Comparison of ENCODE assay signal across 23 cellular contexts in genomic region chr10:77417806-77418205, GRCh38.
DNase-seq lines count a peak whose midpoint lies in the region; ATAC-seq and TF ChIP-seq lines count a peak whose summit lies in the region.
"Had no signal": no experiment of that assay in that cellular context is flagged by ENCODE, and none has a peak within 500 bp of the region (broad histone marks: within the 10 kb centered on the region; RNA-seq: fewer than 3 reads in every experiment).

No MANE protein-coding gene starts in this region.

- ATAC-seq in thoracic aorta (ENCODE audit: insufficient number of reproducible peaks, low FRiP score, low read depth) = peak; percentile 61
- ATAC-seq: K562; left lung; naive thymus-derived CD4-positive, alpha-beta T cell; stimulated activated naive B cell treated with anti-CD40 and anti-IgM and Interleukin-4, amounts not matched to agents 10 μg/mL and 1 μg/mL and 100 μg/mL, for 72 hours had no signal

- H3K4me3 ChIP-seq in brain microvascular endothelial cell (ENCODE audit: low read depth, low read length) = no peak overlapping the region
- H3K4me3 ChIP-seq in muscle layer of colon (ENCODE audit: low read depth in 1 of 2, low read length in 2 of 2) = peak overlapping the region in 1 of 2 donors; percentile 0
- H3K4me3 ChIP-seq in thoracic aorta = peak overlapping the region; percentile 32
- H3K4me3 ChIP-seq: K562, left lung, prostate gland had no signal

- H3K27me3 ChIP-seq in brain microvascular endothelial cell (replicated peaks) = no peaks in the 10 kb centered on the region
- H3K27me3 ChIP-seq in muscle layer of colon (ENCODE audit: control insufficient read depth in 1 of 2, insufficient read depth in 2 of 2, low read length in 2 of 2) = no peaks in the 10 kb centered on the region
- H3K27me3 ChIP-seq in thoracic aorta (replicated peaks; ENCODE audit: insufficient read depth) = no peaks in the 10 kb centered on the region
- H3K27me3 ChIP-seq: left lung had no signal

- H3K27ac ChIP-seq in brain microvascular endothelial cell (peak overlapping the region; percentile 92), muscle layer of colon (ENCODE audit: low read depth, low read length) (peak overlapping the region; percentile 80), thoracic aorta (peak overlapping the region; percentile 98 to 99)
- H3K27ac ChIP-seq: left lung had no signal

- TF ChIP-seq CTCF in brain microvascular endothelial cell (IDR thresholded peaks at IDR 0.05; ENCODE audit: low read depth, low read length, missing control alignments) = no peak
- no peak for TF ChIP-seq CTCF in thoracic aorta (IDR thresholded peaks at IDR 0.05)

- peak; percentile 51 for DNase-seq in M059J (ENCODE audit: low read depth)
- no peak for DNase-seq in brain microvascular endothelial cell
- DNase-seq in thoracic aorta (ENCODE audit: low spot score) = peak; percentile 62
- no peak for DNase-seq in DMS114 treated with DMSO at 0.1 percent for 48 hours (lab: John Stamatoyannopoulos, UW; ENCODE audit: unreplicated experiment)
- no peak for DNase-seq in NCI-H446 treated with DMSO at 0.1 percent for 48 hours (lab: John Stamatoyannopoulos, UW)
- DNase-seq in SKM-1 treated with dmso at 0.1 percent for 144 hours (lab: John Stamatoyannopoulos, UW; ENCODE audit: unreplicated experiment) = no peak
- DNase-seq: activated B cell treated with CpG ODN at 0.5 μM for 24 hours; activated CD4-positive, alpha-beta memory T cell treated with anti-CD3 and anti-CD28 coated beads, Interleukin-2, amount 10 ng/mL, durations not matched to agents 7 days and 5 days; activated naive CD4-positive, alpha-beta T cell treated with anti-CD3 and anti-CD28 coated beads for 36 hours; activated T-cell treated with anti-CD3 and anti-CD28 coated beads, Interleukin-2, amount 50 U/mL, for 1 hour; Calu3; foreskin fibroblast; H7; left lung; naive thymus-derived CD4-positive, alpha-beta T cell; NCI-H1048; NCI-H2029 treated with DMSO at 0.1 percent for 48 hours; SHP77; stimulated activated naive B cell treated with anti-CD40 and anti-IgM and Interleukin-4, amounts not matched to agents 10 μg/mL and 1 μg/mL and 100 μg/mL, for 72 hours; T-helper 2 cell had no signal

- H3K4me1 ChIP-seq in muscle layer of colon (ENCODE audit: insufficient read depth, low read length) (peaks cover 75% of the 10 kb centered on the region), thoracic aorta (ENCODE audit: control insufficient read depth in 1 of 2, low read depth in 2 of 2) (peaks cover 47 to 100% of the 10 kb centered on the region in 2 donors)
- H3K4me1 ChIP-seq: left lung, prostate gland had no signal

- no peak overlapping the region for H3K9ac ChIP-seq in muscle layer of colon (ENCODE audit: low read length)

- no peaks in the 10 kb centered on the region for H3K9me3 ChIP-seq in muscle layer of colon (ENCODE audit: low read length)
- H3K9me3 ChIP-seq in thoracic aorta = no peaks in the 10 kb centered on the region
- H3K9me3 ChIP-seq: left lung, prostate gland had no signal

- H3K36me3 ChIP-seq in brain microvascular endothelial cell (replicated peaks) (no peaks in the 10 kb centered on the region), muscle layer of colon (ENCODE audit: insufficient read depth, low read length) (no peaks in the 10 kb centered on the region), thoracic aorta (no peaks in the 10 kb centered on the region)
- H3K36me3 ChIP-seq: left lung, prostate gland had no signal

- in situ Hi-C loops in brain microvascular endothelial cell (cut with HindIII; ENCODE audit: low pct_ligation_motif_present, low sequenced_read_pairs) = no loop called here

Comparison
In these comparisons a context has a peak if more than half of its experiments do, and no peak if none do; other contexts are left out.
1. DNase-seq: peak in M059J (single experiment) and thoracic aorta (single experiment); none in brain microvascular endothelial cell (single experiment), DMS114 treated with DMSO at 0.1 percent for 48 hours (single experiment), NCI-H446 treated with DMSO at 0.1 percent for 48 hours (single experiment) and SKM-1 treated with dmso at 0.1 percent for 144 hours (single experiment).
2. Peak in every context shown above with its lines, with median percentiles within 50 percentile points of each other: H3K27ac ChIP-seq.